1 cellular context compared by ENCODE assay signal in genomic region chr9:37914701-37915358, GRCh38.
TF ChIP-seq lines count a peak whose summit lies in the region.

No MANE protein-coding gene starts in this region.

TF ChIP-seq in IMR-90, 13 proteins besides CTCF, POLR2A, EP300 and RAD21 (continued from another document):
- TF ChIP-seq, protein P1, sequence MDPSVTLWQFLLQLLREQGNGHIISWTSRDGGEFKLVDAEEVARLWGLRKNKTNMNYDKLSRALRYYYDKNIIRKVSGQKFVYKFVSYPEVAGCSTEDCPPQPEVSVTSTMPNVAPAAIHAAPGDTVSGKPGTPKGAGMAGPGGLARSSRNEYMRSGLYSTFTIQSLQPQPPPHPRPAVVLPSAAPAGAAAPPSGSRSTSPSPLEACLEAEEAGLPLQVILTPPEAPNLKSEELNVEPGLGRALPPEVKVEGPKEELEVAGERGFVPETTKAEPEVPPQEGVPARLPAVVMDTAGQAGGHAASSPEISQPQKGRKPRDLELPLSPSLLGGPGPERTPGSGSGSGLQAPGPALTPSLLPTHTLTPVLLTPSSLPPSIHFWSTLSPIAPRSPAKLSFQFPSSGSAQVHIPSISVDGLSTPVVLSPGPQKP (IDR thresholded peaks at IDR 0.05; ENCODE audit: borderline replicate concordance, low read depth, low read length): no peak
- TF ChIP-seq SMC3 (IDR thresholded peaks at IDR 0.05; ENCODE audit: low read depth, low read length): no peak
- no peak for TF ChIP-seq MAZ (IDR thresholded peaks at IDR 0.05; ENCODE audit: borderline replicate concordance, low read depth, low read length)
- TF ChIP-seq RFX5 (IDR thresholded peaks at IDR 0.05; ENCODE audit: low read depth, low read length): no peak
- no peak for TF ChIP-seq BHLHE40 (IDR thresholded peaks at IDR 0.05; ENCODE audit: low read depth, low read length)
- no peak for TF ChIP-seq FOS (IDR thresholded peaks at IDR 0.05; ENCODE audit: low read depth, low read length)
- no peak for TF ChIP-seq CEBPB (IDR thresholded peaks at IDR 0.05; ENCODE audit: low read depth, low read length)
- TF ChIP-seq NFE2L2 (IDR thresholded peaks at IDR 0.05; ENCODE audit: low read depth, low read length): no peak
